1 cellular context compared by ENCODE assay signal in the genomic region with DNA sequence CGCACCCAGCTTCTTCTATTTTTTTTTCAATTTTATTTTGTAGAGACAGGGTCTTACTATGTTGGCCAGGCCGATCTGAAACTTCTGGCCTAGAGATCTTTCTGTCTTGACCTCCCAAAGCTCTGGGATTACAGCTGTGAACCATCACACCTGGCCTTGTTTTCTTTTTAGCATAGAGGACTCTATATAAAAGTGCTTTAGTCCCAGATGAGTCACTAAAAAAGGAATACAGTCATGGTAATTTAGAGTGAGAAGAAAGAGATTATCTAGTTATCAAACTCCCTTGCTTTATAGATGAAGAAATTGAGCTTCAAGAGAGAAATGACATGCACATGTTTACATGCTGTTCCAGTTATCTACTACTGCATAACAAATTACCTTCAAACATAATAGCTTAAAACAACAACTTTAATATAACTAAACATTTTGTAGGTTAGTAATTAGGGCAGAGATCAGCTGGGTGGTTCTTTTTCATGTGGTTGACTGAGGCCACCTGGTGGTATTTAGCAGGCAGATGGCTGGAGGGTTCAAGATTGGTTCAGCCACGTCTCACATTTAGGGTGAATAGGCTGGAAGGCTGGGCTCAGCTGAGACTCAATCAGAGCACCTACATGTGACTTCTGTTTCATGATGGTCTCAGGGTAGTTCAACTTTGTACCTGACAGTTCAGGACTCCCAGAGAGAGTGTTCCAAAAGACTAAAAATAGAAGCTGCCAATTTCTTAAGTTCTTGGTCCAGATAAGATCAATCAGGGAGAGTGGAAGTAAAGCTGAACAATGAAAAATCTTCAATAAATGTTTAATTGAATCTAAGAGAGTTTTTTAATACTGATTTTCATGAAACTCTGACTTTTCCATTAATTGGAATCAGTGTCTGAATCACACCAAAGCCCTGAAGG.
TF ChIP-seq lines count a peak whose summit lies in the region.

No MANE protein-coding gene starts in this region.

TF ChIP-seq in H1, 55 proteins besides CTCF, POLR2A, EP300 and RAD21 (continued from another document):
- TF ChIP-seq, protein P1, sequence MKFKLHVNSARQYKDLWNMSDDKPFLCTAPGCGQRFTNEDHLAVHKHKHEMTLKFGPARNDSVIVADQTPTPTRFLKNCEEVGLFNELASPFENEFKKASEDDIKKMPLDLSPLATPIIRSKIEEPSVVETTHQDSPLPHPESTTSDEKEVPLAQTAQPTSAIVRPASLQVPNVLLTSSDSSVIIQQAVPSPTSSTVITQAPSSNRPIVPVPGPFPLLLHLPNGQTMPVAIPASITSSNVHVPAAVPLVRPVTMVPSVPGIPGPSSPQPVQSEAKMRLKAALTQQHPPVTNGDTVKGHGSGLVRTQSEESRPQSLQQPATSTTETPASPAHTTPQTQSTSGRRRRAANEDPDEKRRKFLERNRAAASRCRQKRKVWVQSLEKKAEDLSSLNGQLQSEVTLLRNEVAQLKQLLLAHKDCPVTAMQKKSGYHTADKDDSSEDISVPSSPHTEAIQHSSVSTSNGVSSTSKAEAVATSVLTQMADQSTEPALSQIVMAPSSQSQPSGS (IDR thresholded peaks at IDR 0.05; ENCODE audit: low read length): no peak
- TF ChIP-seq CHD2 (IDR thresholded peaks at IDR 0.05; ENCODE audit: low read length) (no peak), SIRT6 (IDR thresholded peaks at IDR 0.05; ENCODE audit: low read length) (no peak), FOSL1 (IDR thresholded peaks at IDR 0.05; ENCODE audit: insufficient read depth, low read depth, low read length) (no peak), TCF12 (IDR thresholded peaks at IDR 0.05; ENCODE audit: low read depth, low read length) (no peak)
- TF ChIP-seq, protein P2, sequence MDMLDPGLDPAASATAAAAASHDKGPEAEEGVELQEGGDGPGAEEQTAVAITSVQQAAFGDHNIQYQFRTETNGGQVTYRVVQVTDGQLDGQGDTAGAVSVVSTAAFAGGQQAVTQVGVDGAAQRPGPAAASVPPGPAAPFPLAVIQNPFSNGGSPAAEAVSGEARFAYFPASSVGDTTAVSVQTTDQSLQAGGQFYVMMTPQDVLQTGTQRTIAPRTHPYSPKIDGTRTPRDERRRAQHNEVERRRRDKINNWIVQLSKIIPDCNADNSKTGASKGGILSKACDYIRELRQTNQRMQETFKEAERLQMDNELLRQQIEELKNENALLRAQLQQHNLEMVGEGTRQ (IDR thresholded peaks at IDR 0.05; ENCODE audit: low read length): no peak
TF ChIP-seq in H1: peak in this region for 0.
